27 cellular contexts compared by ENCODE assay signal in genomic region chr7:18133921-18134320, GRCh38.
"Had no signal": no experiment of that assay in that cellular context is flagged by ENCODE, and none has a peak within 500 bp of the region (broad histone marks: within the 10 kb centered on the region; RNA-seq: fewer than 3 reads in every experiment).

No MANE protein-coding gene starts in this region.

- ATAC-seq: activated CD4-positive, alpha-beta T cell treated with anti-CD3 and anti-CD28 coated beads for 36 hours; activated naive CD4-positive, alpha-beta T cell treated with anti-CD3 and anti-CD28 coated beads, Interleukin-2, amount 50 U/mL, for 72 hours; activated T-cell treated with anti-CD3 and anti-CD28 coated beads, Interleukin-2, amount 50 U/mL, for 72 hours; esophagus mucosa had no signal

- H3K4me3 ChIP-seq: ascending aorta, breast epithelium, cardiac muscle cell, colonic mucosa, heart left ventricle had no signal

- H3K27me3 ChIP-seq: ascending aorta, breast epithelium, cardiac muscle cell, colonic mucosa, heart left ventricle had no signal

- H3K4me1 ChIP-seq: ascending aorta, breast epithelium, colonic mucosa had no signal

- DNase-seq: activated CD4-positive, alpha-beta memory T cell treated with anti-CD3 and anti-CD28 coated beads, Interleukin-2, amount 10 ng/mL, durations not matched to agents 7 days and 5 days; activated CD4-positive, alpha-beta T cell treated with anti-CD3 and anti-CD28 coated beads for 36 hours; activated CD4-positive, alpha-beta T cell treated with anti-CD3 and anti-CD28 coated beads, Interleukin-2, amount 10 ng/mL, durations not matched to agents 24 days and 14 days; activated CD4-positive, CD25-positive, alpha-beta regulatory T cell; activated CD4-positive, CD25-positive, alpha-beta regulatory T cell treated with anti-CD3 and anti-CD28 coated beads, Interleukin-2, amount 50 U/mL, for 72 hours; activated CD8-positive, alpha-beta memory T cell treated with anti-CD3 and anti-CD28 coated beads, Interleukin-2, amount 50 U/mL, for 48 hours; activated gamma-delta T cell; activated naive CD4-positive, alpha-beta T cell; activated naive CD4-positive, alpha-beta T cell treated with anti-CD3 and anti-CD28 coated beads, Interleukin-2, amount 10 ng/mL, durations not matched to agents 7 days and 5 days; activated naive CD8-positive, alpha-beta T cell treated with anti-CD3 and anti-CD28 coated beads, Interleukin-2, amount 10 ng/mL, durations not matched to agents 7 days and 5 days; activated T-cell treated with anti-CD3 and anti-CD28 coated beads for 4 hours; activated T-cell treated with anti-CD3 and anti-CD28 coated beads, Interleukin-2, amount 50 U/mL, for 24 hours; activated T-cell treated with anti-CD3 and anti-CD28 coated beads, Interleukin-2, amount 50 U/mL, for 72 hours; central memory CD4-positive, alpha-beta T cell; cerebellar nuclear complex; colonic mucosa; effector CD8-positive, alpha-beta T cell; endodermal cell; foreskin fibroblast; glutamatergic neuron; heart left ventricle; T-helper 2 cell had no signal

- H3K9me3 ChIP-seq: ascending aorta, breast epithelium, colonic mucosa had no signal

- H3K36me3 ChIP-seq: ascending aorta, breast epithelium, cardiac muscle cell, colonic mucosa, heart left ventricle had no signal
